1 cellular context compared by ENCODE assay signal in the genomic region with DNA sequence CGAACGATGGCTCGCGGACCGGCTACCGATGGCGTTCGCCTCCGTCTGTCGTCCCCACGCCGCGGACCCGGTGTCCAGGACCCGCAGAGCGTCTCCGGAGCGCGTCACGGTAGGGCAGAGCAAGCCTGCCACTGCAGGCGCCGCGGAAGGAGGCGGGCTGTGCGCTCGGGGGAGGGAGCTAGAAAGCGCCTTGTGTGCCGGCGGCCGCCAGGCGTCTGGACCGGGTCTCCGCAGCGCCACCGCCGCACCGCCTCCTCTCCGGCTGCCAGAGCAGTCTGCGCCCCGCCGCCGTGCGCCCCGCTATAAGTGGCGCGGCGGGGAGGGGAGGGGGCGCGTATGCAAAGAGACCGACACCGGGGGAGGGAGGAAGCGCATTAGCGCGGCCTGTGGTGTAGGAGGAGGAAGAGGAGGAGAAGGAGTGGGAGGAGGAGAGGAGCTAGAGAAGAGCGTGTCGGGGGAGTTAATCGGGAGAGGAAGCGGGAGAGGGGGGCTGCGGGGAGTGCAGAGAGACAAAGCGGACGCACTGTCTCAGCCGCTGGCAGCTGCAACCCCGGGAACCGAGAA.
TF ChIP-seq lines count a peak whose summit lies in the region.

A gene with protein sequence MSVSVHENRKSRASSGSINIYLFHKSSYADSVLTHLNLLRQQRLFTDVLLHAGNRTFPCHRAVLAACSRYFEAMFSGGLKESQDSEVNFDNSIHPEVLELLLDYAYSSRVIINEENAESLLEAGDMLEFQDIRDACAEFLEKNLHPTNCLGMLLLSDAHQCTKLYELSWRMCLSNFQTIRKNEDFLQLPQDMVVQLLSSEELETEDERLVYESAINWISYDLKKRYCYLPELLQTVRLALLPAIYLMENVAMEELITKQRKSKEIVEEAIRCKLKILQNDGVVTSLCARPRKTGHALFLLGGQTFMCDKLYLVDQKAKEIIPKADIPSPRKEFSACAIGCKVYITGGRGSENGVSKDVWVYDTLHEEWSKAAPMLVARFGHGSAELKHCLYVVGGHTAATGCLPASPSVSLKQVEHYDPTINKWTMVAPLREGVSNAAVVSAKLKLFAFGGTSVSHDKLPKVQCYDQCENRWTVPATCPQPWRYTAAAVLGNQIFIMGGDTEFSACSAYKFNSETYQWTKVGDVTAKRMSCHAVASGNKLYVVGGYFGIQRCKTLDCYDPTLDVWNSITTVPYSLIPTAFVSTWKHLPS (minus strand): TSS at position 279 of the 564 bp plus-strand sequence. CDS start 4,243 bp downstream, outside the sequence.

TF ChIP-seq in HEK293, 187 proteins besides CTCF, POLR2A, EP300 and RAD21 (continued from another document):
- no peak; the same call in 1 of the 2 replicates for TF ChIP-seq ZBTB20 (tag by site-specific recombination; IDR thresholded peaks at IDR 0.05)
- TF ChIP-seq ZNF76 (tag by site-specific recombination; IDR thresholded peaks at IDR 0.05; ENCODE audit: borderline replicate concordance, low read depth) = peak; percentile 61; the same call in 1 of the 2 replicates
- TF ChIP-seq TRIM28 (IDR thresholded peaks at IDR 0.05; ENCODE audit: borderline replicate concordance, low read length) = no peak
- TF ChIP-seq, protein P1, sequence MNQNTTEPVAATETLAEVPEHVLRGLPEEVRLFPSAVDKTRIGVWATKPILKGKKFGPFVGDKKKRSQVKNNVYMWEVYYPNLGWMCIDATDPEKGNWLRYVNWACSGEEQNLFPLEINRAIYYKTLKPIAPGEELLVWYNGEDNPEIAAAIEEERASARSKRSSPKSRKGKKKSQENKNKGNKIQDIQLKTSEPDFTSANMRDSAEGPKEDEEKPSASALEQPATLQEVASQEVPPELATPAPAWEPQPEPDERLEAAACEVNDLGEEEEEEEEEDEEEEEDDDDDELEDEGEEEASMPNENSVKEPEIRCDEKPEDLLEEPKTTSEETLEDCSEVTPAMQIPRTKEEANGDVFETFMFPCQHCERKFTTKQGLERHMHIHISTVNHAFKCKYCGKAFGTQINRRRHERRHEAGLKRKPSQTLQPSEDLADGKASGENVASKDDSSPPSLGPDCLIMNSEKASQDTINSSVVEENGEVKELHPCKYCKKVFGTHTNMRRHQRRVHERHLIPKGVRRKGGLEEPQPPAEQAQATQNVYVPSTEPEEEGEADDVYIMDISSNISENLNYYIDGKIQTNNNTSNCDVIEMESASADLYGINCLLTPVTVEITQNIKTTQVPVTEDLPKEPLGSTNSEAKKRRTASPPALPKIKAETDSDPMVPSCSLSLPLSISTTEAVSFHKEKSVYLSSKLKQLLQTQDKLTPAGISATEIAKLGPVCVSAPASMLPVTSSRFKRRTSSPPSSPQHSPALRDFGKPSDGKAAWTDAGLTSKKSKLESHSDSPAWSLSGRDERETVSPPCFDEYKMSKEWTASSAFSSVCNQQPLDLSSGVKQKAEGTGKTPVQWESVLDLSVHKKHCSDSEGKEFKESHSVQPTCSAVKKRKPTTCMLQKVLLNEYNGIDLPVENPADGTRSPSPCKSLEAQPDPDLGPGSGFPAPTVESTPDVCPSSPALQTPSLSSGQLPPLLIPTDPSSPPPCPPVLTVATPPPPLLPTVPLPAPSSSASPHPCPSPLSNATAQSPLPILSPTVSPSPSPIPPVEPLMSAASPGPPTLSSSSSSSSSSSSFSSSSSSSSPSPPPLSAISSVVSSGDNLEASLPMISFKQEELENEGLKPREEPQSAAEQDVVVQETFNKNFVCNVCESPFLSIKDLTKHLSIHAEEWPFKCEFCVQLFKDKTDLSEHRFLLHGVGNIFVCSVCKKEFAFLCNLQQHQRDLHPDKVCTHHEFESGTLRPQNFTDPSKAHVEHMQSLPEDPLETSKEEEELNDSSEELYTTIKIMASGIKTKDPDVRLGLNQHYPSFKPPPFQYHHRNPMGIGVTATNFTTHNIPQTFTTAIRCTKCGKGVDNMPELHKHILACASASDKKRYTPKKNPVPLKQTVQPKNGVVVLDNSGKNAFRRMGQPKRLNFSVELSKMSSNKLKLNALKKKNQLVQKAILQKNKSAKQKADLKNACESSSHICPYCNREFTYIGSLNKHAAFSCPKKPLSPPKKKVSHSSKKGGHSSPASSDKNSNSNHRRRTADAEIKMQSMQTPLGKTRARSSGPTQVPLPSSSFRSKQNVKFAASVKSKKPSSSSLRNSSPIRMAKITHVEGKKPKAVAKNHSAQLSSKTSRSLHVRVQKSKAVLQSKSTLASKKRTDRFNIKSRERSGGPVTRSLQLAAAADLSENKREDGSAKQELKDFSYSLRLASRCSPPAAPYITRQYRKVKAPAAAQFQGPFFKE (tag by site-specific recombination; IDR thresholded peaks at IDR 0.05; ENCODE audit: borderline replicate concordance) = no peak
- TF ChIP-seq SETDB1 (IDR thresholded peaks at IDR 0.05; ENCODE audit: insufficient read length, low read length) = no peak
- TF ChIP-seq, protein P2, sequence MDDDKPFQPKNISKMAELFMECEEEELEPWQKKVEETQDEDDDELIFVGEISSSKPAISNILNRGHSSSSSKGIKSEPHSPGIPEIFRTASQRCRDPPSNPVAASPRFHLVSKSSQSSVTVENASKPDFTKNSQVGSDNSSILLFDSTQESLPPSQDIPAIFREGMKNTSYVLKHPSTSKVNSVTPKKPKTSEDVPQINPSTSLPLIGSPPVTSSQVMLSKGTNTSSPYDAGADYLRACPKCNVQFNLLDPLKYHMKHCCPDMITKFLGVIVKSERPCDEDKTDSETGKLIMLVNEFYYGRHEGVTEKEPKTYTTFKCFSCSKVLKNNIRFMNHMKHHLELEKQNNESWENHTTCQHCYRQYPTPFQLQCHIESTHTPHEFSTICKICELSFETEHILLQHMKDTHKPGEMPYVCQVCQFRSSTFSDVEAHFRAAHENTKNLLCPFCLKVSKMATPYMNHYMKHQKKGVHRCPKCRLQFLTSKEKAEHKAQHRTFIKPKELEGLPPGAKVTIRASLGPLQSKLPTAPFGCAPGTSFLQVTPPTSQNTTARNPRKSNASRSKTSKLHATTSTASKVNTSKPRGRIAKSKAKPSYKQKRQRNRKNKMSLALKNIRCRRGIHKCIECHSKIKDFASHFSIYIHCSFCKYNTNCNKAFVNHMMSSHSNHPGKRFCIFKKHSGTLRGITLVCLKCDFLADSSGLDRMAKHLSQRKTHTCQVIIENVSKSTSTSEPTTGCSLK (tag by site-specific recombination; IDR thresholded peaks at IDR 0.05) = no peak
- peak; percentile 100 for TF ChIP-seq ZNF341 (tag by site-specific recombination; IDR thresholded peaks at IDR 0.05; ENCODE audit: low read depth)
- no peak for TF ChIP-seq ZFP3 (tag by site-specific recombination; IDR thresholded peaks at IDR 0.05; ENCODE audit: low read depth)
- TF ChIP-seq ZNF398 (tag by site-specific recombination; IDR thresholded peaks at IDR 0.05) = peak; percentile 100
- peak; percentile 98 for TF ChIP-seq ZNF600 (tag by site-specific recombination; IDR thresholded peaks at IDR 0.05)
- TF ChIP-seq, protein P3, sequence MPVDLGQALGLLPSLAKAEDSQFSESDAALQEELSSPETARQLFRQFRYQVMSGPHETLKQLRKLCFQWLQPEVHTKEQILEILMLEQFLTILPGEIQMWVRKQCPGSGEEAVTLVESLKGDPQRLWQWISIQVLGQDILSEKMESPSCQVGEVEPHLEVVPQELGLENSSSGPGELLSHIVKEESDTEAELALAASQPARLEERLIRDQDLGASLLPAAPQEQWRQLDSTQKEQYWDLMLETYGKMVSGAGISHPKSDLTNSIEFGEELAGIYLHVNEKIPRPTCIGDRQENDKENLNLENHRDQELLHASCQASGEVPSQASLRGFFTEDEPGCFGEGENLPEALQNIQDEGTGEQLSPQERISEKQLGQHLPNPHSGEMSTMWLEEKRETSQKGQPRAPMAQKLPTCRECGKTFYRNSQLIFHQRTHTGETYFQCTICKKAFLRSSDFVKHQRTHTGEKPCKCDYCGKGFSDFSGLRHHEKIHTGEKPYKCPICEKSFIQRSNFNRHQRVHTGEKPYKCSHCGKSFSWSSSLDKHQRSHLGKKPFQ (tag by site-specific recombination; IDR thresholded peaks at IDR 0.05) = no peak
- TF ChIP-seq ZNF211 (tag by site-specific recombination; IDR thresholded peaks at IDR 0.05; ENCODE audit: low read depth) = no peak
- peak; percentile 46; the same call in 1 of the 2 replicates for TF ChIP-seq REPIN1 (tag by site-specific recombination; IDR thresholded peaks at IDR 0.05; ENCODE audit: low read depth)
